Comparison of ENCODE assay signal across 8 cellular contexts in the genomic region with DNA sequence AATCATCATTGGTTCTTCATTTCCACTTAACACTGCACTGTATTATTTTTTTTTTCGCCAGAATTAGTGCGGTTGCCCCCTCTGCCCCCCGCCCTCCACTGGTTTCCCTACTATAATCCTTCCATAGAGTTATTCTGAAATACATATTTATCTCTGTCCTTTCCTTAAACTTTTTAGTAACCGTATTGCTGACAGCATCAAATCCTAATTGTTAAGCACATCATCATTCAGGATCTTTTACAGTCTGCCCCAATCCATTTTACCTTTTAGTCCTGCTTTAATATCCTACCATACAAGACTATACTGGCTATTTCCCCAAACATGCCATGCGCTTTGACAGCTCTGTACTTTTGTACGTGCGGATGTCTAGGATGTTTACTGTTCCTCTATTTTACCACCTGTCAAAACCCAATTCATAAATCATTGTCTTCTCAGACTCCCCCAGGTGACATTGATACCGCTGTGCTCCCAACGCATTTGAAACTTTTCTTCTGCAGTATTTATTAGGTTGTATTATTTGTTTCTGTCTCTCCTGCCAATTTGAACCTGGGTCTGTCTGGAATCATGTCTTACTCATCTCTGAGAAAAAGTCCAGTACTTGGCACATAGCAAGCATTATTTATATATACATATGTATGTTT. TPM values are rescaled to one million over a fixed set of nuclear protein-coding genes. Genes with fewer than 3 reads are reported as not detected.
A peak's percentile ranks its signal among the peaks of the same experiment; 100 is the strongest.
DNase-seq lines count a peak whose midpoint lies in the region; ATAC-seq, FAIRE-seq and TF ChIP-seq lines count a peak whose summit lies in the region.

No MANE protein-coding gene starts in this region.

- POLR2A ChIA-PET in CD8-positive, alpha-beta memory T cell (lab: Charles Lee) = interaction anchor here (1.0 kb wide), 1 partner anchor 14 kb away, joined by 4 read pairs; no protein-coding TSS in a partner anchor

- dilution Hi-C loops in keratinocyte (cut with MboI; ENCODE audit: extremely low pct_ligation_motif_present, low sequenced_read_pairs) = no loop called here

- H3K27ac Mint-ChIP-seq in CD8-positive, alpha-beta memory T cell = peak overlapping the region; percentile 88 to 100 (median 97)
- peak overlapping the region; percentile 99 for H3K27ac Mint-ChIP-seq in activated naive CD8-positive, alpha-beta T cell treated with anti-CD3 and anti-CD28 coated beads for 36 hours

- FAIRE-seq in keratinocyte (lab: Jason Lieb, UNC) = no peak

- H3K4me2 ChIP-seq in keratinocyte (ENCODE audit: control insufficient read depth, extremely low read depth, insufficient read depth, low read depth, low read length) = peak overlapping the region; percentile 90

- WGBS in HUES64 = 47% methylated on average over 9 of the region's 9 CpGs

- H3K9me1 ChIP-seq in keratinocyte (ENCODE audit: control insufficient read depth, extremely low read depth, insufficient read depth, low read length) = no peaks in the 10 kb centered on the region

- H3K36me3 ChIP-seq in CD8-positive, alpha-beta memory T cell (ENCODE audit: insufficient read depth, low read length) = no peaks in the 10 kb centered on the region
- H3K36me3 ChIP-seq in HUES64 (ENCODE audit: insufficient read depth, low read length) = peaks cover 9% of the 10 kb centered on the region; the same call in 1 of the 2 replicates
- peaks cover 2 to 6% of the 10 kb centered on the region in 2 experiments for H3K36me3 ChIP-seq in keratinocyte (ENCODE audit: control insufficient read depth in 2 of 2, extremely low read depth in 1 of 2, insufficient read depth in 2 of 2, low read length in 2 of 2)

- peaks cover 91% of the 10 kb centered on the region for H3K79me2 ChIP-seq in keratinocyte (ENCODE audit: control insufficient read depth, insufficient read depth, low read length)

- H3K4me1 Mint-ChIP-seq in CD8-positive, alpha-beta memory T cell = peaks cover 74 to 86% (median 79%) of the 10 kb centered on the region in 3 donors
- H3K4me1 Mint-ChIP-seq in activated naive CD8-positive, alpha-beta T cell treated with anti-CD3 and anti-CD28 coated beads for 36 hours = peaks cover 57% of the 10 kb centered on the region

- CTCF ChIA-PET in CD8-positive, alpha-beta memory T cell (lab: Charles Lee) = interaction anchor here (1.0 to 1.2 kb wide), 2 partner anchors 75 to 367 kb away, joined by 4 to 5 read pairs; partner anchors contain the start of gene TM7SF3

- H4K20me1 ChIP-seq in keratinocyte (ENCODE audit: control insufficient read depth, extremely low read depth, insufficient read depth, low read length) = no peaks in the 10 kb centered on the region

- peaks cover 63% of the 10 kb centered on the region for H3K4me1 ChIP-seq in CD8-positive, alpha-beta memory T cell (ENCODE audit: insufficient read depth, low read length)
- H3K4me1 ChIP-seq in HUES64 (ENCODE audit: insufficient read depth, low read length) = peaks cover 18% of the 10 kb centered on the region
- H3K4me1 ChIP-seq in keratinocyte (ENCODE audit: control insufficient read depth, extremely low read depth, insufficient read depth, low read length) = peaks cover 17% of the 10 kb centered on the region

- H3K27ac ChIP-seq in CD8-positive, alpha-beta memory T cell (ENCODE audit: low read depth, low read length) = peak overlapping the region; percentile 91
- H3K27ac ChIP-seq in HUES64 (ENCODE audit: low read depth, low read length) (no peak overlapping the region), keratinocyte (ENCODE audit: control insufficient read depth, insufficient read depth, low read length) (peak overlapping the region; percentile 93), temporal lobe (ENCODE audit: low read depth, low read length) (peak overlapping the region; percentile 83)

- no peaks in the 10 kb centered on the region for H3K9me3 ChIP-seq in CD8-positive, alpha-beta memory T cell (ENCODE audit: low read length)
- H3K9me3 ChIP-seq in HUES64 (ENCODE audit: insufficient read depth, low read depth, low read length) (no peaks in the 10 kb centered on the region), keratinocyte (ENCODE audit: control insufficient read depth, low read depth, low read length) (no peaks in the 10 kb centered on the region)

- H3K36me3 Mint-ChIP-seq in CD8-positive, alpha-beta memory T cell = peaks cover 0 to 25% (median 0%) of the 10 kb centered on the region in 3 donors
- peaks cover 27% of the 10 kb centered on the region for H3K36me3 Mint-ChIP-seq in activated naive CD8-positive, alpha-beta T cell treated with anti-CD3 and anti-CD28 coated beads for 36 hours

- H3K9me3 Mint-ChIP-seq in CD8-positive, alpha-beta memory T cell = no peaks in the 10 kb centered on the region
- no peaks in the 10 kb centered on the region for H3K9me3 Mint-ChIP-seq in activated naive CD8-positive, alpha-beta T cell treated with anti-CD3 and anti-CD28 coated beads for 36 hours

- ATAC-seq in HG03095 (IDR thresholded peaks at IDR 0.05; ENCODE audit: unreplicated experiment) (no peak), GM19351 (IDR thresholded peaks at IDR 0.05; ENCODE audit: unreplicated experiment) (no peak)

- no peak for TF ChIP-seq CTCF in keratinocyte (optimal IDR thresholded peaks at IDR 0.05 in 1 of 3, IDR thresholded peaks at IDR 0.05 in 1 of 3, conservative IDR thresholded peaks at IDR 0.05 in 1 of 3; ENCODE audit: extremely low read depth in 1 of 3, insufficient read depth in 2 of 3, low read length in 3 of 3)

- peaks cover 0 to 2% of the 10 kb centered on the region in 2 donors for H3K27me3 Mint-ChIP-seq in CD8-positive, alpha-beta memory T cell
- no peaks in the 10 kb centered on the region for H3K27me3 Mint-ChIP-seq in activated naive CD8-positive, alpha-beta T cell treated with anti-CD3 and anti-CD28 coated beads for 36 hours

- H3K4me3 ChIP-seq in CD8-positive, alpha-beta memory T cell (ENCODE audit: low read length) = peak overlapping the region; percentile 87
- H3K4me3 ChIP-seq in HUES64 (ENCODE audit: low read length) = peak overlapping the region; percentile 84
- H3K4me3 ChIP-seq in keratinocyte (ENCODE audit: control insufficient read depth in 2 of 3, extremely low read depth in 1 of 3, insufficient read depth in 2 of 3, low read depth in 1 of 3, low read length in 3 of 3) = peak overlapping the region; percentile 96 to 100 (median 97)

- H3K9ac ChIP-seq in HUES64 (ENCODE audit: low read depth, low read length) (peak overlapping the region; percentile 98), keratinocyte (ENCODE audit: control insufficient read depth, extremely low read depth, insufficient read depth, low read length) (peak overlapping the region; percentile 97)

- H3K4me3 Mint-ChIP-seq in CD8-positive, alpha-beta memory T cell = peak overlapping the region; percentile 95 to 99 (median 98)
- peak overlapping the region; percentile 97 for H3K4me3 Mint-ChIP-seq in activated naive CD8-positive, alpha-beta T cell treated with anti-CD3 and anti-CD28 coated beads for 36 hours

- H2AFZ ChIP-seq in keratinocyte (ENCODE audit: control insufficient read depth, low read length) = no peak overlapping the region

- peak in 1 of 5 donors; percentile 22 for DNase-seq in CD8-positive, alpha-beta memory T cell
- no peak for DNase-seq in activated naive CD8-positive, alpha-beta T cell treated with anti-CD3 and anti-CD28 coated beads for 36 hours
- DNase-seq in keratinocyte (ENCODE audit: low read depth, low spot score) = no peak
- DNase-seq in GM03348 (ENCODE audit: low spot score) = no peak

- no peaks in the 10 kb centered on the region for H3K27me3 ChIP-seq in CD8-positive, alpha-beta memory T cell (ENCODE audit: insufficient read depth, low read length, poor library complexity, severe bottlenecking)
- H3K27me3 ChIP-seq in HUES64 (ENCODE audit: insufficient read depth, low read length) (no peaks in the 10 kb centered on the region), keratinocyte (ENCODE audit: control insufficient read depth, extremely low read depth, insufficient read depth, low read length) (no peaks in the 10 kb centered on the region)

RNA-seq across cellular contexts. Expression of gene FGFR1OP2, which starts 1.0 kb away (rescaled TPM):
- total RNA-seq in CD8-positive, alpha-beta memory T cell = 10 to 100 TPM; 50.4 to 54.7 TPM
- 103 TPM for polyA plus RNA-seq in CD8-positive, alpha-beta memory T cell
- 23.2 TPM for polyA plus RNA-seq in HUES64 (2013, experiment 1 of 2)
- polyA plus RNA-seq in HUES64 (2013, experiment 2 of 2) = 26.6 TPM
- total RNA-seq in activated naive CD8-positive, alpha-beta T cell treated with anti-CD3 and anti-CD28 coated beads for 36 hours = 10 to 100 TPM; 49.8 to 53.5 TPM
- polyA plus RNA-seq in keratinocyte = 17.6 to 34.9 TPM (median 21.4 TPM) in 3 replicates
- polyA plus RNA-seq in keratinocyte (2011; ENCODE audit: low read depth) = 48.9 TPM
- 15.3 and 23.8 TPM in 2 replicates for polyA plus RNA-seq in keratinocyte (2011; cell fraction: cytosol; rRNA removed)
- polyA plus RNA-seq in keratinocyte (2011; cell fraction: nucleus; rRNA removed) = 15.7 and 20.8 TPM in 2 replicates
- 24.5 and 25.5 TPM in 2 replicates for polyA plus RNA-seq in keratinocyte (2012; ENCODE audit: low replicate concordance)
- 5.9 to 27.6 TPM (median 10.5 TPM) in 3 replicates for polyA minus RNA-seq in keratinocyte
- 30.3 TPM for polyA minus RNA-seq in keratinocyte (2011; cell fraction: cytosol; rRNA and poly(A)+ RNA removed)
- 10.9 and 13.7 TPM in 2 replicates for polyA minus RNA-seq in keratinocyte (2011; cell fraction: nucleus; rRNA and poly(A)+ RNA removed)
- total RNA-seq in temporal lobe = 32.2 TPM

RNA-seq across cellular contexts. Expression of gene INTS13, which starts 1.5 kb away (rescaled TPM):
- total RNA-seq in CD8-positive, alpha-beta memory T cell = 10 to 100 TPM; 58.7 to 64.5 TPM
- polyA plus RNA-seq in CD8-positive, alpha-beta memory T cell = 22.3 TPM
- 39.7 TPM for polyA plus RNA-seq in HUES64 (2013, experiment 1 of 2)
- polyA plus RNA-seq in HUES64 (2013, experiment 2 of 2) = 41.3 TPM
- total RNA-seq in activated naive CD8-positive, alpha-beta T cell treated with anti-CD3 and anti-CD28 coated beads for 36 hours = 10 to 100 TPM; 82.7 to 86.9 TPM
- polyA plus RNA-seq in keratinocyte = 18.6 to 38.7 TPM (median 19.5 TPM) in 3 replicates
- 73.5 TPM for polyA plus RNA-seq in keratinocyte (2011; ENCODE audit: low read depth)
- polyA plus RNA-seq in keratinocyte (2011; cell fraction: cytosol; rRNA removed) = 25.4 and 42.6 TPM in 2 replicates
- polyA plus RNA-seq in keratinocyte (2011; cell fraction: nucleus; rRNA removed) = 17.3 and 26.1 TPM in 2 replicates
- polyA plus RNA-seq in keratinocyte (2012; ENCODE audit: low replicate concordance) = 20.5 and 26.3 TPM in 2 replicates
- polyA minus RNA-seq in keratinocyte = 17.3 to 45.2 TPM (median 17.6 TPM) in 3 replicates
- 49.9 TPM for polyA minus RNA-seq in keratinocyte (2011; cell fraction: cytosol; rRNA and poly(A)+ RNA removed)
- 10.2 and 27.5 TPM in 2 replicates for polyA minus RNA-seq in keratinocyte (2011; cell fraction: nucleus; rRNA and poly(A)+ RNA removed)
- 19.4 TPM for total RNA-seq in temporal lobe
